ENCODE assay signal across 2 cellular contexts in the genomic region with DNA sequence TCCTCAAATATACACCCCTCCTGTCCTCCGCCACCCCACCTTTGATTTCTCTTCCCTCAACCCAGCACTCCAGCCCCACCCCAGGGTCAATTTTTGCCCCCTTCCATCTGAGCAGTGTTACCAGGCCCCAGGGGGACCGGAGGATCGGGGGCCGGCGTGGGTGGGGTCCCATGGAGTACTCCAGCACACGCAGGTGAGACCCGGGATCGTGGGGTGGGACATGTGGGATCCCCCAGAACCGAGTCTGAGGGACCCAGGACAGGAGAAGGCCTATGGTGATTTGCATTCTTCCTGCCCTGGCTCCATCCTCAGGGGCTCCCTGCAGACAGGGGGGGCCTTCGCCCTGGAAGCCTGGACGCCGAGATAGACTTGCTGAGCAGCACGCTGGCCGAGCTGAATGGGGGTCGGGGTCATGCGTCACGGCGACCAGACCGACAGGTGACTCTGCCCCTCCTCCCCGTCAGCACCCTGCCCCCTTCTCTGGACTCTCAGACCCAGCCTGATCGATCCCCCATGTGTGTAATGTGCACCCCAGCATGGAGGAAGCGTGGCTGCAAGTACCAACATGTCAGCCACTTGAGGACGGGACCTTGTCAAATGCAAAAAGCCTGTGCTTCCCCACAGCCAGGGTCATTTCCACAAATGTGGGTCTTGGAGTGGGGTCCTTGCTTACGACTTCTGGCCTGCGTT.
TF ChIP-seq lines count a peak whose summit lies in the region.

No MANE protein-coding gene starts in this region.

TF ChIP-seq in SK-N-SH, 30 proteins besides CTCF, POLR2A, EP300 and RAD21 (continued from another document):
- TF ChIP-seq SIN3A (IDR thresholded peaks at IDR 0.05; ENCODE audit: borderline replicate concordance, low read depth, low read length) = no peak
- TF ChIP-seq CHD2 (IDR thresholded peaks at IDR 0.05; ENCODE audit: low read length, partially characterized antibody) = no peak
- no peak for TF ChIP-seq REST (IDR thresholded peaks at IDR 0.05; ENCODE audit: low read depth, low read length)
- TF ChIP-seq, protein P1, sequence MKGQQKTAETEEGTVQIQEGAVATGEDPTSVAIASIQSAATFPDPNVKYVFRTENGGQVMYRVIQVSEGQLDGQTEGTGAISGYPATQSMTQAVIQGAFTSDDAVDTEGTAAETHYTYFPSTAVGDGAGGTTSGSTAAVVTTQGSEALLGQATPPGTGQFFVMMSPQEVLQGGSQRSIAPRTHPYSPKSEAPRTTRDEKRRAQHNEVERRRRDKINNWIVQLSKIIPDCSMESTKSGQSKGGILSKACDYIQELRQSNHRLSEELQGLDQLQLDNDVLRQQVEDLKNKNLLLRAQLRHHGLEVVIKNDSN (IDR thresholded peaks at IDR 0.05; ENCODE audit: borderline replicate concordance, low read depth) = no peak
- TF ChIP-seq NRF1 (IDR thresholded peaks at IDR 0.05; ENCODE audit: low read depth, low read length) = no peak
- no peak for TF ChIP-seq NFIC (IDR thresholded peaks at IDR 0.05; ENCODE audit: borderline replicate concordance)

TF ChIP-seq in SK-N-SH treated with all-trans-retinoic acid at 6 μM for 48 hours, 23 proteins besides CTCF, POLR2A, EP300 and RAD21 (continued from another document):
- TF ChIP-seq PATZ1 (CRISPR knock-in tag; IDR thresholded peaks at IDR 0.05; ENCODE audit: borderline replicate concordance) (no peak), ZC3H10 (CRISPR knock-in tag; IDR thresholded peaks at IDR 0.05) (no peak)
- TF ChIP-seq, protein P2, sequence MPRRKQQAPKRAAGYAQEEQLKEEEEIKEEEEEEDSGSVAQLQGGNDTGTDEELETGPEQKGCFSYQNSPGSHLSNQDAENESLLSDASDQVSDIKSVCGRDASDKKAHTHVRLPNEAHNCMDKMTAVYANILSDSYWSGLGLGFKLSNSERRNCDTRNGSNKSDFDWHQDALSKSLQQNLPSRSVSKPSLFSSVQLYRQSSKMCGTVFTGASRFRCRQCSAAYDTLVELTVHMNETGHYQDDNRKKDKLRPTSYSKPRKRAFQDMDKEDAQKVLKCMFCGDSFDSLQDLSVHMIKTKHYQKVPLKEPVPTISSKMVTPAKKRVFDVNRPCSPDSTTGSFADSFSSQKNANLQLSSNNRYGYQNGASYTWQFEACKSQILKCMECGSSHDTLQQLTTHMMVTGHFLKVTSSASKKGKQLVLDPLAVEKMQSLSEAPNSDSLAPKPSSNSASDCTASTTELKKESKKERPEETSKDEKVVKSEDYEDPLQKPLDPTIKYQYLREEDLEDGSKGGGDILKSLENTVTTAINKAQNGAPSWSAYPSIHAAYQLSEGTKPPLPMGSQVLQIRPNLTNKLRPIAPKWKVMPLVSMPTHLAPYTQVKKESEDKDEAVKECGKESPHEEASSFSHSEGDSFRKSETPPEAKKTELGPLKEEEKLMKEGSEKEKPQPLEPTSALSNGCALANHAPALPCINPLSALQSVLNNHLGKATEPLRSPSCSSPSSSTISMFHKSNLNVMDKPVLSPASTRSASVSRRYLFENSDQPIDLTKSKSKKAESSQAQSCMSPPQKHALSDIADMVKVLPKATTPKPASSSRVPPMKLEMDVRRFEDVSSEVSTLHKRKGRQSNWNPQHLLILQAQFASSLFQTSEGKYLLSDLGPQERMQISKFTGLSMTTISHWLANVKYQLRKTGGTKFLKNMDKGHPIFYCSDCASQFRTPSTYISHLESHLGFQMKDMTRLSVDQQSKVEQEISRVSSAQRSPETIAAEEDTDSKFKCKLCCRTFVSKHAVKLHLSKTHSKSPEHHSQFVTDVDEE (CRISPR knock-in tag; IDR thresholded peaks at IDR 0.05) = no peak
